In genomic region chr14:69313176-69313575, GRCh38 we compare ENCODE assay signal across 17 cellular contexts.
"Had no signal": no experiment of that assay in that cellular context is flagged by ENCODE, and none has a peak within 500 bp of the region (broad histone marks: within the 10 kb centered on the region; RNA-seq: fewer than 3 reads in every experiment).

No MANE protein-coding gene starts in this region.

- H3K27ac ChIP-seq: adrenal gland, epithelial cell of prostate had no signal

- H3K36me3 ChIP-seq: adrenal gland had no signal

- H3K4me3 ChIP-seq: adrenal gland, lung, smooth muscle cell had no signal

- H3K9me3 ChIP-seq: adrenal gland had no signal

- ATAC-seq: activated CD4-positive, CD25-positive, alpha-beta regulatory T cell treated with anti-CD3 and anti-CD28 coated beads, Interleukin-2, amount 50 U/mL, for 24 hours; activated T-helper 17 cell treated with anti-CD3 and anti-CD28 coated beads, Interleukin-2, amount 50 U/mL, for 72 hours; left cardiac atrium; stimulated activated naive B cell treated with anti-CD40 and anti-IgM and Interleukin-4, amounts not matched to agents 10 μg/mL and 1 μg/mL and 100 μg/mL, for 72 hours had no signal

- DNase-seq: activated CD4-positive, alpha-beta T cell treated with anti-CD3 and anti-CD28 coated beads, Interleukin-2, amount 50 U/mL, for 1 hour; activated naive CD4-positive, alpha-beta T cell treated with anti-CD3 and anti-CD28 coated beads, Interleukin-2, amount 50 U/mL, for 16 hours; activated T-cell treated with anti-CD3 and anti-CD28 coated beads for 4 hours; dermis blood vessel endothelial cell; foreskin fibroblast; left cardiac atrium; occipital lobe; SIG-M5; stimulated activated naive B cell treated with anti-CD40 and anti-IgM and Interleukin-4, amounts not matched to agents 10 μg/mL and 1 μg/mL and 100 μg/mL, for 72 hours; T-helper 1 cell; T-helper 9 cell had no signal

- H3K27me3 ChIP-seq: adrenal gland had no signal
